ENCODE assay signal across 26 cellular contexts in the genomic region with DNA sequence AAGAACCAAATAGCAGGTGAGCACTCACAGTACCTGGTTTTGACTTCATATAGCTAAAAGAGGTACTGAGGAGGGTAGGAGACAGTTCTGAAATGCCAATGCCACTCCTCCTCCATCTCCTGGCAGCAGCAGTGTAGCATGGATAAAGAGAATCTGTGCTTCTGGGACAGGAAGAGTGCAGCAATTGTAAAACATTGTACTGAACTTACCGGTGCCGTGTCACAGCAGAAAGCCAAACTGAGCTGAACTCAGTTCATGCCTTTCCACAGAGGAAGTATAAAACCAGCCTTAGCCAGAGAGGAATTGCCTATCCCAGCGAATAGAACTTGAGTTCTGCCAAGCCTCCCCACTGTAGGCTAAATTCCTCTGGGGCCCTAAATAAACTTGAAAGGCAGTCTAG.
"Had no signal": no experiment of that assay in that cellular context is flagged by ENCODE, and none has a peak within 500 bp of the region (broad histone marks: within the 10 kb centered on the region; RNA-seq: fewer than 3 reads in every experiment).

No MANE protein-coding gene starts in this region.

- FAIRE-seq: pancreas had no signal

- H3K9me3 ChIP-seq: left lung, lower lobe of right lung, mucosa of descending colon, pancreas, psoas muscle, right atrium auricular region, right lobe of liver, uterus had no signal

- ATAC-seq: heart right ventricle; left colon; left lung; lower lobe of right lung; mucosa of descending colon; naive thymus-derived CD4-positive, alpha-beta T cell; natural killer cell treated with Interleukin-12 subunit alpha and Interleukin-12 subunit beta and Interleukin-15 and Interleukin-18, amount 100 ng/mL, for 72 hours; pancreas; psoas muscle; stimulated activated memory B cell treated with anti-CD40 and anti-IgM and Interleukin-4, amounts not matched to agents 10 μg/mL and 1 μg/mL and 100 μg/mL, for 72 hours; stimulated activated naive CD8-positive, alpha-beta T cell treated with anti-CD3 and anti-CD28 coated beads, Interleukin-15, amount 100 ng/mL, for 72 hours had no signal

- H3K36me3 ChIP-seq: heart right ventricle, left lung, lower lobe of right lung, pancreas, right atrium auricular region, right lobe of liver, tibial nerve, uterus had no signal

- H2AFZ ChIP-seq: hepatocyte had no signal

- H3K27ac ChIP-seq: heart right ventricle, hepatocyte, left lung, lower lobe of right lung, pancreas, psoas muscle, right atrium auricular region, right lobe of liver, tibial nerve, uterus had no signal

- DNase-seq: heart right ventricle; islet precursor cell; kidney glomerular epithelial cell; left colon; left lung; lower lobe of right lung; mammary epithelial cell; midbrain; mucosa of descending colon; naive thymus-derived CD4-positive, alpha-beta T cell; pancreas; psoas muscle; right lobe of liver; stimulated activated CD4-positive, alpha-beta T cell treated with anti-CD3 and anti-CD28 coated beads, Interleukin-1b, Interleukin-23, amount 100 ng/mL, for 48 hours; stimulated activated CD4-positive, alpha-beta T cell treated with anti-CD3 and anti-CD28 coated beads, Interleukin-2, amount 100 ng/mL, for 48 hours; stimulated activated CD4-positive, alpha-beta T cell treated with anti-CD3 and anti-CD28 coated beads, Interleukin-4, amount 100 ng/mL, for 4 hours; stimulated activated CD8-positive, alpha-beta memory T cell treated with anti-CD3 and anti-CD28 coated beads, Interleukin-4, amount 100 ng/mL, for 48 hours; stimulated activated naive CD4-positive, alpha-beta T cell treated with Interleukin-2 at 50 U/mL for 16 hours; stimulated activated naive CD8-positive, alpha-beta T cell treated with anti-CD3 and anti-CD28 coated beads, Interleukin-15, amount 100 ng/mL, for 72 hours; uterus had no signal

- H3K79me2 ChIP-seq: hepatocyte had no signal

- H3K4me3 ChIP-seq: heart right ventricle, hepatocyte, left lung, lower lobe of right lung, mucosa of descending colon, pancreas, psoas muscle, right atrium auricular region, right lobe of liver, smooth muscle cell, tibial nerve, uterus had no signal

- H3K4me2 ChIP-seq: hepatocyte, smooth muscle cell had no signal

- H3K27me3 ChIP-seq: heart right ventricle, hepatocyte, left lung, pancreas, right atrium auricular region, right lobe of liver, tibial nerve, uterus had no signal

- H3K4me1 ChIP-seq: heart right ventricle, left lung, lower lobe of right lung, pancreas, psoas muscle, right atrium auricular region, right lobe of liver, uterus had no signal
